In the genomic region with DNA sequence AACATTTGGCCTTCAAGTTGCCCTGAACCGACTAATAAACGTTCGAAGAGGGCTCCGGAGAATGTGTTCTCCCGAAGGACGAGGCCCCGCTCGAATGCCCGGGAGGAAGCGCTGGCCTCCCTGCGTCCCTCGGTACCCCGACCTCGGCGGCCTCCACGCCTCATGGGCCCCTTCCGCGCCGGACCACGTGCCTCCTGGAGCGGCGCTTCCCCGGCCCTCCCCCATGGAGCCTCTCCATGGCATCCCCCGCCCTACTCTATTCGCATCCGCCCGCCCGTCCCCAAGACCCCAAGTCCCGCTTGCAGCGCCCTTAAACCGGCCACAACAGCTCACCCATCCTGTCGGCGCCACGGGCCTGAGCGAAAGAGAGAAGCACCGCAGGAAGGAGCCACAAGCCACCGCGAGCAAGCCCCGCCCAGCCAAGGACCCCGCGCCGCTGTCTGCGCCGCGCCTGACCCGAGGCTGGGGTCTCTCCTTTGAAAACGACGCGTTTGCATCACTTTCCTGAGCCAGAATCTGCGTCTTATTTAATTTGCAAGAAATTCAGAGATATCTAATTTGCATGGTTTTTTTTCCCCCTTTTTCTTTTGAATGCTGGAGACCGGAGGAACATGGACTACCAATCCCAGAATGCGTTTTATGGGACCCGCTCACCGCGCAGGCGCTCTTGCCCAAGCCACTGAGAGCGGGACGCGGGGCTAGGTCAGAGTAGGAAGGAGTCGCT, we compare ENCODE assay signal across 8 cellular contexts. TPM values are rescaled to one million over a fixed set of nuclear protein-coding genes. Genes with fewer than 3 reads are reported as not detected.
A peak's percentile ranks its signal among the peaks of the same experiment; 100 is the strongest.
DNase-seq lines count a peak whose midpoint lies in the region; ATAC-seq lines count a peak whose summit lies in the region.

A gene (minus strand): TSS at position 368 of the 724 bp plus-strand sequence. CDS start 31 bp downstream, at position 337.

- peak within 1 kb of the TSS; percentile 85 for H3K56ac ChIP-seq in mesendoderm (ENCODE audit: low read length)

- DNase-seq in CMK (ENCODE audit: low read depth) = peak; percentile 84
- peak; percentile 88 for DNase-seq in HS-5 (ENCODE audit: low read depth)
- DNase-seq in NOMO-1 treated with DMSO at 0.1 percent for 48 hours (lab: John Stamatoyannopoulos, UW; ENCODE audit: unreplicated experiment) = peak; percentile 92
- DNase-seq in activated CD8-positive, alpha-beta memory T cell treated with anti-CD3 and anti-CD28 coated beads for 4 hours (ENCODE audit: low read depth in 2 of 2) = peak; percentile 74 to 80
- peak; percentile 96 for DNase-seq in mesendoderm
- peak; percentile 70 for DNase-seq in stimulated activated CD8-positive, alpha-beta memory T cell treated with anti-CD3 and anti-CD28 coated beads, Interleukin-15, amount 100 ng/mL, for 1 hour (ENCODE audit: low read depth)

- H3K4me1 ChIP-seq in endocrine pancreas (ENCODE audit: control insufficient read depth, insufficient read depth, low read length) (no peaks in the 10 kb centered on the region), mesendoderm (ENCODE audit: control insufficient read depth, low read depth, low read length) (no peaks in the 10 kb centered on the region)

- H3K23ac ChIP-seq in mesendoderm (ENCODE audit: low read length) = no peak within 1 kb of the TSS

- H3K79me2 ChIP-seq in mesendoderm (ENCODE audit: control insufficient read depth, insufficient read depth, low read length) = peaks cover 13% of the 10 kb centered on the region

- H3K4ac ChIP-seq in mesendoderm (ENCODE audit: low read depth, low read length) = peak within 1 kb of the TSS; percentile 61

- peak within 1 kb of the TSS; percentile 10 for H4K5ac ChIP-seq in mesendoderm (ENCODE audit: low read length)

- peak; percentile 72 for ATAC-seq in GM19468 (IDR thresholded peaks at IDR 0.05; ENCODE audit: extremely low read depth, unreplicated experiment)

- peak within 1 kb of the TSS; percentile 69 for H4K8ac ChIP-seq in mesendoderm (ENCODE audit: low read depth, low read length)

- peak within 1 kb of the TSS; percentile 86 for H2BK120ac ChIP-seq in mesendoderm (ENCODE audit: low read depth, low read length)

- no peak within 1 kb of the TSS for H2BK15ac ChIP-seq in mesendoderm (replicated peaks; ENCODE audit: low read depth)

- H3K27ac ChIP-seq in mesendoderm (ENCODE audit: low read depth, low read length) = peak within 1 kb of the TSS; percentile 71

- no CpG with 5 or more reads among the region's 60 CpGs for WGBS in mesendoderm (ENCODE audit: extremely low coverage, insufficient coverage, low lambda C conversion rate)

- H2AK5ac ChIP-seq in mesendoderm (ENCODE audit: low read length) = no peak within 1 kb of the TSS

- H3K36me3 ChIP-seq in endocrine pancreas (ENCODE audit: control insufficient read depth, insufficient read depth, low read length) (no peaks in the 10 kb centered on the region), mesendoderm (ENCODE audit: control insufficient read depth, insufficient read depth, low read length) (peaks cover 8% of the 10 kb centered on the region)

- H3K18ac ChIP-seq in mesendoderm (ENCODE audit: low read length) = peak within 1 kb of the TSS; percentile 92

- H3K79me1 ChIP-seq in mesendoderm (ENCODE audit: low read length) = no peaks in the 10 kb centered on the region

- H3K4me3 ChIP-seq in endocrine pancreas (ENCODE audit: control insufficient read depth, insufficient read depth, low read length) = peak within 1 kb of the TSS; percentile 77
- H3K4me3 ChIP-seq in mesendoderm (ENCODE audit: low read length) = peak within 1 kb of the TSS; percentile 93

- H3K27me3 ChIP-seq in endocrine pancreas (ENCODE audit: control insufficient read depth, insufficient read depth, low read length) (no peaks in the 10 kb centered on the region), mesendoderm (ENCODE audit: insufficient read depth, low read length, poor library complexity) (no peaks in the 10 kb centered on the region)

- no peaks in the 10 kb centered on the region for H3K9me3 ChIP-seq in endocrine pancreas (ENCODE audit: control insufficient read depth, low read length)

- peak within 1 kb of the TSS; percentile 52 for H3K9ac ChIP-seq in endocrine pancreas (ENCODE audit: control insufficient read depth, insufficient read depth, low read length)
- H3K9ac ChIP-seq in mesendoderm (ENCODE audit: low read length) = peak within 1 kb of the TSS; percentile 91

- no peak within 1 kb of the TSS for H2BK5ac ChIP-seq in mesendoderm (ENCODE audit: low read length)

- peak within 1 kb of the TSS; percentile 62 for H3K4me2 ChIP-seq in mesendoderm (ENCODE audit: low read length)

RNA-seq across cellular contexts. Expression of the gene that starts here (rescaled TPM):
- 4,570 TPM for polyA plus RNA-seq in mesendoderm (2013, experiment 1 of 2)
- polyA plus RNA-seq in mesendoderm (2013, experiment 2 of 2) = 4,487 TPM

Comparison
In these comparisons a context has a peak if more than half of its experiments do, and no peak if none do; other contexts are left out.
1. Peak in every context shown above with its lines: DNase-seq, ATAC-seq, H3K4me3 ChIP-seq and H3K27ac ChIP-seq.